In the genomic region with DNA sequence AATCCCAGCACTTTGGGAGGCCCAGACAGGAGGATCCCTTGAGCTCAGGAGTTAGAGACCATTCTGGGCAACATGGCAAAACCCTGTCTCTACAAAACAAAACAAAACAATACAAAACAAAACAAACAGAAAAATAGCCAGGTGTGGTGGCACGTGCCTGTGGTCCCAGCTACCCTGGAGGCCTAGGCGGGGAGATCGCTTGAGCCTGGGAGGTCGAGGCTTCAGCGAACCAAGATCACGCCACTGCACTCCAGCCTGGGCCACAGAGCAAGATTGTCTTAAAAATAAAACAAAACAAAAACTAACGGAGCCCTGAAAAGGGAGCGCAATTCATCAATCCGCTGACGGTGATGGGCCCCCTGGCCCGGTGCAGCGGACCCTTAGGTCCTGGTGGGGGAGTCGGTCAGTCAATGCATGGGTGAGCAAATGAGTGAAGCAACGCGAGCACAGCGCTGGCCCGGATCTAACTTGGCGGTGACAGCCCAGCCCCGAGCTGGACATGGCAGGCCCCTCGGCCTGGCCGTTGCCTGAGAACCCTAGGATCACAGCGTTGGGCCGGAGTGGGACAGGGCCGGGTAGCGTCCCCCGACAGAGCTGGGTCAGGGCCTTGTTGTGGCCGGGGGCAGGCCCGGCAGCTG, we compare ENCODE assay signal across 8 cellular contexts. TPM values are rescaled to one million over a fixed set of nuclear protein-coding genes. Genes with fewer than 3 reads are reported as not detected.
DNase-seq lines count a peak whose midpoint lies in the region; ATAC-seq and TF ChIP-seq lines count a peak whose summit lies in the region.

No MANE protein-coding gene starts in this region.

- no peaks in the 10 kb centered on the region for H3K79me2 ChIP-seq in OCI-LY7 (ENCODE audit: insufficient read depth, low read depth, low read length)

- 70 to 78% methylated on average over 25 to 28 of the region's 28 CpGs for WGBS in endodermal cell (ENCODE audit: insufficient coverage in 1 of 2, insufficient read length in 1 of 2), 2 experiments

- H3K9me3 ChIP-seq in OCI-LY7 (ENCODE audit: low read length) (no peaks in the 10 kb centered on the region; the same call in 1 of the 2 replicates), endodermal cell (ENCODE audit: control insufficient read depth, low read length) (no peaks in the 10 kb centered on the region), mucosa of stomach (ENCODE audit: control insufficient read depth, low read length) (no peaks in the 10 kb centered on the region)

- ATAC-seq in GM21528 (IDR thresholded peaks at IDR 0.05; ENCODE audit: low FRiP score, unreplicated experiment) = peak; percentile 5
- ATAC-seq in HG03378 (IDR thresholded peaks at IDR 0.05; ENCODE audit: unreplicated experiment) = no peak
- ATAC-seq in GM21619 (IDR thresholded peaks at IDR 0.05; ENCODE audit: unreplicated experiment) = no peak

- no TSS peak for BruUV-seq in OCI-LY7 (replicated peaks; lab: Mats Ljungman, UMichigan)

- H3K9ac ChIP-seq in endodermal cell (ENCODE audit: extremely low read depth, low read length, poor library complexity, severe bottlenecking) = no peak overlapping the region
- peak overlapping the region; percentile 95 for H3K9ac ChIP-seq in mucosa of stomach (ENCODE audit: low read length)

- no peaks in the 10 kb centered on the region for H3K27me3 ChIP-seq in endodermal cell (ENCODE audit: control insufficient read depth, insufficient read depth, low read length, poor library complexity, severe bottlenecking)
- H3K27me3 ChIP-seq in mucosa of stomach (ENCODE audit: control insufficient read depth, insufficient read depth, low read length) = no peaks in the 10 kb centered on the region

- H2AFZ ChIP-seq in OCI-LY7 (ENCODE audit: low read length) = peak overlapping the region; percentile 7; the same call in 1 of the 2 replicates

- H3K4me3 ChIP-seq in OCI-LY7 (ENCODE audit: low read depth, low read length, poor library complexity, severe bottlenecking) (peak overlapping the region; percentile 64), endodermal cell (ENCODE audit: low read length) (no peak overlapping the region), mucosa of stomach (ENCODE audit: low read length) (peak overlapping the region; percentile 89)

- POLR2A ChIA-PET in OCI-LY7 (lab: Charles Lee) = interaction anchor here (0.9 kb wide), 1 partner anchor 9 kb away, joined by 10 read pairs; no protein-coding TSS in a partner anchor

- no peaks in the 10 kb centered on the region for H3K27me3 Mint-ChIP-seq in endodermal cell (ENCODE audit: insufficient read depth)

- H3K36me3 Mint-ChIP-seq in endodermal cell (ENCODE audit: low read depth) = no peaks in the 10 kb centered on the region

- H3K27ac Mint-ChIP-seq in endodermal cell = no peak overlapping the region

- H3K4me1 ChIP-seq in OCI-LY7 (ENCODE audit: insufficient read depth, low read length, poor library complexity, severe bottlenecking) (peaks cover 45% of the 10 kb centered on the region), endodermal cell (ENCODE audit: control insufficient read depth, insufficient read depth, low read length) (peaks cover 8% of the 10 kb centered on the region), mucosa of stomach (ENCODE audit: control insufficient read depth, insufficient read depth, low read length) (peaks cover 5% of the 10 kb centered on the region)

- peaks cover 15% of the 10 kb centered on the region for H3K4me1 Mint-ChIP-seq in endodermal cell

- H3K36me3 ChIP-seq in OCI-LY7 (ENCODE audit: insufficient read depth, low read length) = no peaks in the 10 kb centered on the region; the same call in 1 of the 2 replicates
- no peaks in the 10 kb centered on the region for H3K36me3 ChIP-seq in endodermal cell (ENCODE audit: control insufficient read depth, insufficient read depth, low read length)
- no peaks in the 10 kb centered on the region for H3K36me3 ChIP-seq in mucosa of stomach (ENCODE audit: control insufficient read depth, insufficient read depth, low read length)

- no peaks in the 10 kb centered on the region for H4K20me1 ChIP-seq in OCI-LY7 (ENCODE audit: insufficient read depth, low read length)

- H3K4me2 ChIP-seq in OCI-LY7 (ENCODE audit: low read length) = peak overlapping the region; percentile 84

- intact Hi-C loops in OCI-LY7 (cut with micrococcal nuclease; ENCODE audit: unreplicated experiment) = no loop called here

- DNase-seq in CD1c-positive myeloid dendritic cell (ENCODE audit: extremely low spot score) (peak; percentile 26), OCI-LY7 (ENCODE audit: low spot score) (no peak), endodermal cell (no peak), NCI-H1048 (lab: John Stamatoyannopoulos, UW) (no peak)

- no peaks in the 10 kb centered on the region for H3K9me3 Mint-ChIP-seq in endodermal cell

- H3K27ac ChIP-seq in OCI-LY7 (ENCODE audit: low read depth, low read length, poor library complexity, severe bottlenecking) = no peak overlapping the region
- H3K27ac ChIP-seq in endodermal cell (ENCODE audit: low read depth, low read length) = no peak overlapping the region

- TF ChIP-seq CTCF in OCI-LY7 (conservative IDR thresholded peaks at IDR 0.05; ENCODE audit: low read length) = no peak
- TF ChIP-seq CTCF in endodermal cell (conservative IDR thresholded peaks at IDR 0.05) = no peak

- CTCF ChIA-PET in OCI-LY7 (lab: Charles Lee; ENCODE audit: unreplicated experiment) = no interaction called here

- H3K4me3 Mint-ChIP-seq in endodermal cell = peak overlapping the region; percentile 42

- no peaks in the 10 kb centered on the region for H3K9me2 ChIP-seq in OCI-LY7 (ENCODE audit: insufficient read depth, low read length)

RNA-seq across cellular contexts. Expression of a gene that starts 52.4 kb away (rescaled TPM):
- 47.1 and 52.8 TPM in 2 replicates for total RNA-seq in OCI-LY7 (2014; rRNA removed; shearing (Covaris generic))
- total RNA-seq in OCI-LY7 (2022) (51.8 and 55.4 TPM in 2 replicates), endodermal cell (10 to 100 TPM; 29.6 to 34.9 TPM)
- 22.2 TPM for polyA plus RNA-seq in endodermal cell (2013, experiment 1 of 2)
- polyA plus RNA-seq in endodermal cell (2013, experiment 2 of 2) = 24.7 TPM
